14 cellular contexts compared by ENCODE assay signal in the genomic region with DNA sequence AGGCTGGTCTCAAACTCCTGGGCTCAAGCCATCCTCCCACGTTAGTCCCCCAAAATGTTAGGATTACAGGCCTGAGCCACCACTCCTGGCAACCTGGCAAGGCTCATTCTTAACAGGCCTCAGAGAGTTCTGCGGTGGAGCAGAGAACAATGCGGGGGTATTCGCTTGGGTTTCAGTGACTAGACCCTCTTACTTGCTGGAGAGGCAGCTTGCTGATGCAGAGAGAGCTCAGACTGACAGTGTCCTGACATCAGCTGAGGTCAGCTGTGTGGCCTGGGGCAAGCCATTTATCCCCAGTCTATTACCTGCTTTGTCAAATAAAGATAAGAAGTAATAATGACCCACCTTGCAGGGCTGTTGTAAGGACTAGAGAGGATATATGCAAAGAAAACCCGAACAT. TPM values are rescaled to one million over a fixed set of nuclear protein-coding genes. Genes with fewer than 3 reads are reported as not detected.
DNase-seq lines count a peak whose midpoint lies in the region; TF ChIP-seq lines count a peak whose summit lies in the region.
"Had no signal": no experiment of that assay in that cellular context is flagged by ENCODE, and none has a peak within 500 bp of the region (broad histone marks: within the 10 kb centered on the region; RNA-seq: fewer than 3 reads in every experiment).

No MANE protein-coding gene starts in this region.

- DNase-seq in ELF-1 (ENCODE audit: low read depth, low spot score) (peak; percentile 41), NCI-H146 (lab: John Stamatoyannopoulos, UW) (peak; percentile 72), islet precursor cell (peak; percentile 61), endothelial cell (ENCODE audit: low spot score) (no peak), NCI-H524 (lab: John Stamatoyannopoulos, UW) (no peak), OCI-M1 (lab: John Stamatoyannopoulos, UW) (no peak)
- DNase-seq: C1 segment of cervical spinal cord; Calu3; CD4-positive, alpha-beta memory T cell; COR-L47; DMS53; DMS79 treated with DMSO at 0.1 percent for 48 hours; H9 had no signal

- TF ChIP-seq CTCF in endothelial cell (IDR thresholded peaks at IDR 0.05; ENCODE audit: unreplicated experiment) = no peak

- H3K9me3 Mint-ChIP-seq in endothelial cell (ENCODE audit: unreplicated experiment) = no peaks in the 10 kb centered on the region
- H3K9me3 Mint-ChIP-seq: CD4-positive, alpha-beta memory T cell; GM23338; H9 had no signal

- no peak overlapping the region for H3K27ac Mint-ChIP-seq in endothelial cell (ENCODE audit: unreplicated experiment)
- H3K27ac Mint-ChIP-seq: CD4-positive, alpha-beta memory T cell; GM23338 had no signal

- no peaks in the 10 kb centered on the region for H3K4me1 Mint-ChIP-seq in endothelial cell (ENCODE audit: unreplicated experiment)
- H3K4me1 Mint-ChIP-seq: CD4-positive, alpha-beta memory T cell had no signal

- no peak overlapping the region for H3K4me3 Mint-ChIP-seq in endothelial cell (ENCODE audit: unreplicated experiment)
- H3K4me3 Mint-ChIP-seq: CD4-positive, alpha-beta memory T cell; GM23338; H9 had no signal

- H3K27me3 Mint-ChIP-seq in endothelial cell (ENCODE audit: unreplicated experiment) = peaks cover 4% of the 10 kb centered on the region

- no peaks in the 10 kb centered on the region for H3K36me3 Mint-ChIP-seq in endothelial cell (ENCODE audit: low read depth, unreplicated experiment)
- H3K36me3 Mint-ChIP-seq: CD4-positive, alpha-beta memory T cell had no signal

RNA-seq across cellular contexts. Expression of a gene that starts 40.3 kb away (rescaled TPM):
- total RNA-seq in endothelial cell (ENCODE audit: unreplicated experiment) = 3.5 TPM

RNA-seq across cellular contexts. Expression of a gene that starts 46.0 kb away (rescaled TPM):
- total RNA-seq in endothelial cell (ENCODE audit: unreplicated experiment) = 2.5 TPM

RNA-seq across cellular contexts. Expression of a gene that starts 46.2 kb away (rescaled TPM):
- total RNA-seq in endothelial cell (ENCODE audit: unreplicated experiment) = 29.7 TPM

Comparison
In these comparisons a context has a peak if more than half of its experiments do, and no peak if none do; other contexts are left out.
1. DNase-seq: peak in ELF-1 (single experiment), NCI-H146 (single experiment) and islet precursor cell (single experiment); none in endothelial cell (single experiment), NCI-H524 (0 of 2) and OCI-M1 (single experiment).